Comparison of ENCODE assay signal across 13 cellular contexts in genomic region chr18:62778976-62779869, GRCh38.
A peak's percentile ranks its signal among the peaks of the same experiment; 100 is the strongest.
DNase-seq lines count a peak whose midpoint lies in the region; ATAC-seq, FAIRE-seq and TF ChIP-seq lines count a peak whose summit lies in the region.
"Had no signal": no experiment of that assay in that cellular context is flagged by ENCODE, and none has a peak within 500 bp of the region (broad histone marks: within the 10 kb centered on the region; RNA-seq: fewer than 3 reads in every experiment).

No MANE protein-coding gene starts in this region.

- WGBS in mammary epithelial cell (ENCODE audit: low coverage, missing lambda C conversion rate): 94% methylated on average over 6 of the region's 6 CpGs
- whole genome bisulfite sequencing in K562 (ENCODE audit: insufficient coverage, low coverage, missing lambda C conversion rate): 57% methylated on average over 6 of the region's 6 CpGs

- TF ChIP-seq EP300 in K562 (IDR thresholded peaks at IDR 0.05; ENCODE audit: low read length): no peak

- no peak overlapping the region for H3K4me2 ChIP-seq in mammary epithelial cell (ENCODE audit: insufficient read depth, low read depth, low read length)
- 0 out of 2 replicates have a peak overlapping the region, but pooled peaks have one; percentile 7 for H3K4me2 ChIP-seq in K562 (ENCODE audit: insufficient read depth, low read length)

- no peak for DNase-seq in MCF 10A (ENCODE audit: unreplicated experiment)
- DNase-seq in mammary epithelial cell: no peak
- DNase-seq in NCI-H1930 (lab: John Stamatoyannopoulos, UW): peak; percentile 10 to 41
- peak in 2 of 4 experiments; percentile 40 to 58 for DNase-seq in K562 (ENCODE audit: extremely low read depth in 1 of 4, low spot score in 3 of 4)
- no peak for DNase-seq in stimulated activated naive CD8-positive, alpha-beta T cell treated with anti-CD3 and anti-CD28 coated beads, Interleukin-15, amount 100 ng/mL, for 72 hours
- DNase-seq: activated naive CD4-positive, alpha-beta T cell treated with anti-CD3 and anti-CD28 coated beads for 36 hours; caudate nucleus; Karpas-422; NCI-H2171; psoas muscle had no signal

- FAIRE-seq in K562 (lab: Jason Lieb, UNC): peak; percentile 87

- in situ Hi-C loops in mammary epithelial cell (cut with MboI; ENCODE audit: low sequenced_read_pairs in 2 of 2): no loop called here
- in situ Hi-C loops in K562 (cut with MboI): no loop called here

- H3K27ac ChIP-seq in mammary epithelial cell (ENCODE audit: insufficient read depth, low read depth, low read length) (no peak overlapping the region), K562 (ENCODE audit: extremely low read depth, low read depth, low read length) (peak overlapping the region; percentile 48; the same call in 1 of the 3 replicates)
- H3K27ac ChIP-seq: psoas muscle had no signal

- peaks cover 25% of the 10 kb centered on the region for H3K4me1 Mint-ChIP-seq in MCF 10A (ENCODE audit: insufficient read depth, unreplicated experiment)
- peaks cover 59% of the 10 kb centered on the region for H3K4me1 Mint-ChIP-seq in stimulated activated naive CD8-positive, alpha-beta T cell treated with anti-CD3 and anti-CD28 coated beads, Interleukin-15, amount 100 ng/mL, for 72 hours

- no peaks in the 10 kb centered on the region for H3K36me3 ChIP-seq in mammary epithelial cell (ENCODE audit: insufficient read depth, low read length)
- no peaks in the 10 kb centered on the region for H3K36me3 ChIP-seq in K562 (ENCODE audit: control insufficient read depth, insufficient read depth, low read length)

- CTCF ChIA-PET in MCF 10A (lab: Yijun Ruan, JAX): interaction anchor here (0.7 kb wide), 1 partner anchor 86 kb away, joined by 3 read pairs; no protein-coding TSS in a partner anchor
- CTCF ChIA-PET in mammary epithelial cell (lab: Charles Lee; ENCODE audit: low non-redundant PET): interaction anchor here (0.6 kb wide), 1 partner anchor 84 kb away, joined by 6 read pairs; no protein-coding TSS in a partner anchor
- CTCF ChIA-PET in K562 (lab: Yijun Ruan, JAX; ENCODE audit: low intra/inter-chr PET ratio): no interaction called here

- TF ChIP-seq CTCF in MCF 10A (IDR thresholded peaks at IDR 0.05; ENCODE audit: unreplicated experiment) (no peak), mammary epithelial cell (conservative IDR thresholded peaks at IDR 0.05 in 1 of 2, IDR thresholded peaks at IDR 0.05 in 1 of 2; ENCODE audit: extremely low read depth in 1 of 2, insufficient read depth in 1 of 2, low read depth in 1 of 2, low read length in 2 of 2) (no peak), K562 (IDR thresholded peaks at IDR 0.05 in 2 of 3, conservative IDR thresholded peaks at IDR 0.05 in 1 of 3; ENCODE audit: insufficient read depth in 2 of 3, low read depth in 1 of 3, low read length in 3 of 3) (no peak)

- no TSS peak for BruUV-seq in MCF 10A (replicated peaks; lab: Mats Ljungman, UMichigan)
- BruUV-seq in mammary epithelial cell (replicated peaks; lab: Mats Ljungman, UMichigan): no TSS peak
- BruUV-seq in K562 (replicated peaks; lab: Mats Ljungman, UMichigan): no TSS peak

- ATAC-seq in K562 (peak; percentile 88), GM19452 (IDR thresholded peaks at IDR 0.05; ENCODE audit: unreplicated experiment) (no peak), GM19023 (IDR thresholded peaks at IDR 0.05; ENCODE audit: unreplicated experiment) (no peak), HG03521 (IDR thresholded peaks at IDR 0.05; ENCODE audit: unreplicated experiment) (no peak)
- peak; percentile 69 for ATAC-seq in stimulated activated naive CD8-positive, alpha-beta T cell treated with anti-CD3 and anti-CD28 coated beads, Interleukin-15, amount 100 ng/mL, for 72 hours
- ATAC-seq: psoas muscle had no signal

- H3K4me3 Mint-ChIP-seq in MCF 10A (ENCODE audit: unreplicated experiment): no peak overlapping the region
- H3K4me3 Mint-ChIP-seq in stimulated activated naive CD8-positive, alpha-beta T cell treated with anti-CD3 and anti-CD28 coated beads, Interleukin-15, amount 100 ng/mL, for 72 hours: peak overlapping the region in 1 of 2 donors; percentile 45
- H3K4me3 Mint-ChIP-seq: activated naive CD4-positive, alpha-beta T cell treated with anti-CD3 and anti-CD28 coated beads for 36 hours had no signal

- no peaks in the 10 kb centered on the region for H3K9me3 ChIP-seq in mammary epithelial cell (replicated peaks; ENCODE audit: insufficient read depth, low read length)
- H3K9me3 ChIP-seq in K562 (replicated peaks; ENCODE audit: control insufficient read depth, insufficient read depth, low read depth, low read length): no peaks in the 10 kb centered on the region
- H3K9me3 ChIP-seq: psoas muscle had no signal

- H2AFZ ChIP-seq in mammary epithelial cell (ENCODE audit: low read depth, low read length) (no peak overlapping the region), K562 (ENCODE audit: low read depth, low read length) (no peak overlapping the region)

- H3K79me2 ChIP-seq in mammary epithelial cell (ENCODE audit: insufficient read depth, low read length) (peaks cover 79% of the 10 kb centered on the region), K562 (ENCODE audit: control insufficient read depth, insufficient read depth, low read length) (peaks cover 51% of the 10 kb centered on the region)

- intact Hi-C loops in MCF 10A (cut with micrococcal nuclease): no loop called here
- intact Hi-C loops in mammary epithelial cell (cut with micrococcal nuclease): no loop called here
- intact Hi-C loops in K562 (cut with micrococcal nuclease): loop anchor here (5.0 kb wide), 1 partner anchor 62 kb away; the partner anchor contains the start of gene PHLPP1

- H3K27ac Mint-ChIP-seq in MCF 10A (ENCODE audit: low read depth, unreplicated experiment): peak overlapping the region; percentile 9
- peak overlapping the region in 1 of 2 donors; percentile 68 for H3K27ac Mint-ChIP-seq in stimulated activated naive CD8-positive, alpha-beta T cell treated with anti-CD3 and anti-CD28 coated beads, Interleukin-15, amount 100 ng/mL, for 72 hours
- H3K27ac Mint-ChIP-seq: activated naive CD4-positive, alpha-beta T cell treated with anti-CD3 and anti-CD28 coated beads for 36 hours had no signal

- no peaks in the 10 kb centered on the region for H3K9me1 ChIP-seq in K562 (ENCODE audit: control insufficient read depth, insufficient read depth, low read length)

- H4K20me1 ChIP-seq in mammary epithelial cell (ENCODE audit: insufficient read depth, low read length): no peaks in the 10 kb centered on the region
- peaks cover 4% of the 10 kb centered on the region; the same call in 1 of the 2 replicates for H4K20me1 ChIP-seq in K562 (replicated peaks; ENCODE audit: control insufficient read depth, insufficient read depth, low read length)

- H3K9ac ChIP-seq in mammary epithelial cell (ENCODE audit: insufficient read depth, low read length): no peak overlapping the region
- no peak overlapping the region for H3K9ac ChIP-seq in K562 (ENCODE audit: insufficient read depth in 1 of 2, low read depth in 2 of 2, low read length in 2 of 2)

- dilution Hi-C loops in mammary epithelial cell (cut with HindIII; ENCODE audit: low sequenced_read_pairs): no loop called here

- POLR2A ChIA-PET in MCF 10A (lab: Yijun Ruan, JAX) (interaction anchor here (0.9 to 6.3 kb wide), 4 partner anchors 12 to 63 kb away, joined by 3 to 46 read pairs (median 5); no protein-coding TSS in a partner anchor), K562 (lab: Yijun Ruan, JAX) (no interaction called here)

- no peaks in the 10 kb centered on the region for H3K27me3 Mint-ChIP-seq in MCF 10A (ENCODE audit: insufficient read depth, unreplicated experiment)
- H3K27me3 Mint-ChIP-seq in stimulated activated naive CD8-positive, alpha-beta T cell treated with anti-CD3 and anti-CD28 coated beads, Interleukin-15, amount 100 ng/mL, for 72 hours: no peaks in the 10 kb centered on the region

- H3K4me3 ChIP-seq in mammary epithelial cell (replicated peaks in 1 of 3; ENCODE audit: insufficient read depth in 1 of 3, low read depth in 2 of 3, low read length in 3 of 3) (no peak overlapping the region), K562 (no peak overlapping the region)
- H3K4me3 ChIP-seq: psoas muscle had no signal

- H3K4me1 ChIP-seq in mammary epithelial cell (ENCODE audit: insufficient read depth, low read length): peaks cover 24% of the 10 kb centered on the region
- H3K4me1 ChIP-seq in K562 (replicated peaks in 1 of 2; ENCODE audit: control insufficient read depth in 2 of 2, insufficient read depth in 2 of 2, low read length in 2 of 2): peaks cover 0 to 10% of the 10 kb centered on the region in 2 experiments; a peak in 1 of 5 replicates

- no peaks in the 10 kb centered on the region for H3K27me3 ChIP-seq in mammary epithelial cell (ENCODE audit: insufficient read depth, low read length)
- H3K27me3 ChIP-seq in K562 (ENCODE audit: control insufficient read depth in 2 of 2, insufficient read depth in 2 of 2, low read length in 2 of 2): no peaks in the 10 kb centered on the region

- TF ChIP-seq RAD21 in K562 (CRISPR knock-in tag; conservative IDR thresholded peaks at IDR 0.05 in 1 of 2, IDR thresholded peaks at IDR 0.05 in 1 of 2): no peak

- TF ChIP-seq POLR2A in K562 (conservative IDR thresholded peaks at IDR 0.05): no peak

- no peaks in the 10 kb centered on the region for H3K36me3 Mint-ChIP-seq in MCF 10A (ENCODE audit: insufficient read depth, unreplicated experiment)

- H3K9me3 Mint-ChIP-seq in MCF 10A (ENCODE audit: unreplicated experiment): no peaks in the 10 kb centered on the region
- no peaks in the 10 kb centered on the region for H3K9me3 Mint-ChIP-seq in stimulated activated naive CD8-positive, alpha-beta T cell treated with anti-CD3 and anti-CD28 coated beads, Interleukin-15, amount 100 ng/mL, for 72 hours
- H3K9me3 Mint-ChIP-seq: activated naive CD4-positive, alpha-beta T cell treated with anti-CD3 and anti-CD28 coated beads for 36 hours had no signal

TF ChIP-seq in K562, 482 proteins besides CTCF, POLR2A, EP300 and RAD21 (continues in another document):
- no peak for TF ChIP-seq MTA2 (IDR thresholded peaks at IDR 0.05; ENCODE audit: low read depth)

Comparison
In these comparisons a context has a peak if more than half of its experiments do, and no peak if none do; other contexts are left out.
1. DNase-seq: peak in NCI-H1930 (2 of 2); none in MCF 10A (single experiment), mammary epithelial cell (single experiment) and stimulated activated naive CD8-positive, alpha-beta T cell treated with anti-CD3 and anti-CD28 coated beads, Interleukin-15, amount 100 ng/mL, for 72 hours (0 of 2).
2. ATAC-seq: peak in K562 (single experiment) and stimulated activated naive CD8-positive, alpha-beta T cell treated with anti-CD3 and anti-CD28 coated beads, Interleukin-15, amount 100 ng/mL, for 72 hours (single experiment); none in GM19452 (single experiment), GM19023 (single experiment) and HG03521 (single experiment).